In genomic region chrX:30888526-30889146, GRCh38 we compare ENCODE assay signal across 8 cellular contexts. TPM values are rescaled to one million over a fixed set of nuclear protein-coding genes. Genes with fewer than 3 reads are reported as not detected.
DNase-seq lines count a peak whose midpoint lies in the region; ATAC-seq and TF ChIP-seq lines count a peak whose summit lies in the region.

No MANE protein-coding gene starts in this region.

- H3K27me3 ChIP-seq in mesendoderm (ENCODE audit: insufficient read depth, low read length, poor library complexity) = no peaks in the 10 kb centered on the region
- H3K27me3 ChIP-seq in stomach smooth muscle (ENCODE audit: control insufficient read depth in 1 of 2, insufficient read depth in 2 of 2, low read length in 2 of 2) = no peaks in the 10 kb centered on the region

- H3K27me3 Mint-ChIP-seq in T-helper 1 cell treated with Interleukin-12 subunit alpha and Interleukin-12 subunit beta and Interleukin-4 antibody, amounts not matched to agents 30 μg/mL and 1 μg/mL, for 36 hours (ENCODE audit: low read depth) = no peaks in the 10 kb centered on the region
- H3K27me3 Mint-ChIP-seq in dendritic cell treated with granulocyte-macrophage colony-stimulating factor and Interleukin-4, amounts not matched to agents 40 ng/mL and 50 ng/mL, for 4 days = no peaks in the 10 kb centered on the region

- H3K27ac ChIP-seq in mesendoderm (ENCODE audit: low read depth, low read length) (peak overlapping the region; percentile 43), stomach smooth muscle (ENCODE audit: low read length) (no peak overlapping the region)

- H3K4me3 ChIP-seq in AG10803 (ENCODE audit: low read length) (peak overlapping the region; percentile 76), mesendoderm (ENCODE audit: low read length) (peak overlapping the region; percentile 61), stomach smooth muscle (ENCODE audit: low read length in 2 of 2) (peak overlapping the region; percentile 60 to 80)

- no peak overlapping the region for H4K5ac ChIP-seq in mesendoderm (ENCODE audit: low read length)

- no peak for DNase-seq in AG10803 (ENCODE audit: low read depth)
- DNase-seq in mesendoderm = no peak
- no peak for DNase-seq in mucosa of gallbladder (ENCODE audit: low spot score)

- H3K56ac ChIP-seq in mesendoderm (ENCODE audit: low read length) = peak overlapping the region; percentile 84

- H2BK15ac ChIP-seq in mesendoderm (replicated peaks; ENCODE audit: low read depth) = no peak overlapping the region

- peak overlapping the region; percentile 60 for H3K18ac ChIP-seq in mesendoderm (ENCODE audit: low read length)

- H3K4me1 ChIP-seq in mesendoderm (ENCODE audit: control insufficient read depth, low read depth, low read length) (no peaks in the 10 kb centered on the region), stomach smooth muscle (ENCODE audit: control insufficient read depth, insufficient read depth, low read length) (no peaks in the 10 kb centered on the region)

- H3K9ac ChIP-seq in mesendoderm (ENCODE audit: low read length) (peak overlapping the region; percentile 72), stomach smooth muscle (ENCODE audit: low read length in 2 of 2) (peak overlapping the region; percentile 71 to 78)

- no peak for TF ChIP-seq CTCF in AG10803 (conservative IDR thresholded peaks at IDR 0.05; ENCODE audit: low read length)

- H4K8ac ChIP-seq in mesendoderm (ENCODE audit: low read depth, low read length) = no peak overlapping the region

- WGBS in mesendoderm (ENCODE audit: extremely low coverage, insufficient coverage, low lambda C conversion rate) = no CpG with 5 or more reads among the region's 45 CpGs

- no peak overlapping the region for H3K4ac ChIP-seq in mesendoderm (ENCODE audit: low read depth, low read length)

- intact Hi-C loops in dendritic cell treated with granulocyte-macrophage colony-stimulating factor and Interleukin-4, amounts not matched to agents 40 ng/mL and 50 ng/mL, for 4 days (cut with micrococcal nuclease) = loop anchor here (1.0 kb wide), 1 partner anchor 24 kb away; no protein-coding TSS in a partner anchor

- H3K4me1 Mint-ChIP-seq in T-helper 1 cell treated with Interleukin-12 subunit alpha and Interleukin-12 subunit beta and Interleukin-4 antibody, amounts not matched to agents 30 μg/mL and 1 μg/mL, for 36 hours (ENCODE audit: low read depth) = peaks cover 18% of the 10 kb centered on the region
- H3K4me1 Mint-ChIP-seq in dendritic cell treated with granulocyte-macrophage colony-stimulating factor and Interleukin-4, amounts not matched to agents 40 ng/mL and 50 ng/mL, for 4 days (ENCODE audit: low read depth) = peaks cover 10% of the 10 kb centered on the region

- ATAC-seq in GM18907 (IDR thresholded peaks at IDR 0.05; ENCODE audit: unreplicated experiment) = peak; percentile 34
- ATAC-seq in HG03108 (IDR thresholded peaks at IDR 0.05; ENCODE audit: unreplicated experiment) = peak; percentile 23

- H3K4me2 ChIP-seq in mesendoderm (ENCODE audit: low read length) = peak overlapping the region; percentile 2

- no peak overlapping the region for H2BK120ac ChIP-seq in mesendoderm (ENCODE audit: low read depth, low read length)

- H3K36me3 ChIP-seq in mesendoderm (ENCODE audit: control insufficient read depth, insufficient read depth, low read length) (no peaks in the 10 kb centered on the region), stomach smooth muscle (ENCODE audit: control insufficient read depth in 2 of 2, insufficient read depth in 2 of 2, low read length in 2 of 2) (no peaks in the 10 kb centered on the region)

- H3K27ac Mint-ChIP-seq in T-helper 1 cell treated with Interleukin-12 subunit alpha and Interleukin-12 subunit beta and Interleukin-4 antibody, amounts not matched to agents 30 μg/mL and 1 μg/mL, for 36 hours = peak overlapping the region; percentile 72
- peak overlapping the region; percentile 90 for H3K27ac Mint-ChIP-seq in dendritic cell treated with granulocyte-macrophage colony-stimulating factor and Interleukin-4, amounts not matched to agents 40 ng/mL and 50 ng/mL, for 4 days

- no peaks in the 10 kb centered on the region for H3K9me3 ChIP-seq in stomach smooth muscle (ENCODE audit: control insufficient read depth in 2 of 2, low read length in 2 of 2)

- no peak overlapping the region for H3K23ac ChIP-seq in mesendoderm (ENCODE audit: low read length)

- H2BK5ac ChIP-seq in mesendoderm (ENCODE audit: low read length) = no peak overlapping the region

- H3K36me3 Mint-ChIP-seq in T-helper 1 cell treated with Interleukin-12 subunit alpha and Interleukin-12 subunit beta and Interleukin-4 antibody, amounts not matched to agents 30 μg/mL and 1 μg/mL, for 36 hours (ENCODE audit: low read depth) = peaks cover 6% of the 10 kb centered on the region
- peaks cover 17% of the 10 kb centered on the region for H3K36me3 Mint-ChIP-seq in dendritic cell treated with granulocyte-macrophage colony-stimulating factor and Interleukin-4, amounts not matched to agents 40 ng/mL and 50 ng/mL, for 4 days (ENCODE audit: low read depth)

- no peaks in the 10 kb centered on the region for H3K9me3 Mint-ChIP-seq in T-helper 1 cell treated with Interleukin-12 subunit alpha and Interleukin-12 subunit beta and Interleukin-4 antibody, amounts not matched to agents 30 μg/mL and 1 μg/mL, for 36 hours
- H3K9me3 Mint-ChIP-seq in dendritic cell treated with granulocyte-macrophage colony-stimulating factor and Interleukin-4, amounts not matched to agents 40 ng/mL and 50 ng/mL, for 4 days = no peaks in the 10 kb centered on the region

- H3K4me3 Mint-ChIP-seq in T-helper 1 cell treated with Interleukin-12 subunit alpha and Interleukin-12 subunit beta and Interleukin-4 antibody, amounts not matched to agents 30 μg/mL and 1 μg/mL, for 36 hours = peak overlapping the region; percentile 84
- H3K4me3 Mint-ChIP-seq in dendritic cell treated with granulocyte-macrophage colony-stimulating factor and Interleukin-4, amounts not matched to agents 40 ng/mL and 50 ng/mL, for 4 days = peak overlapping the region; percentile 82

- peaks cover 4% of the 10 kb centered on the region for H3K79me2 ChIP-seq in mesendoderm (ENCODE audit: control insufficient read depth, insufficient read depth, low read length)

- H3K79me1 ChIP-seq in mesendoderm (ENCODE audit: low read length) = no peaks in the 10 kb centered on the region

- H2AK5ac ChIP-seq in mesendoderm (ENCODE audit: low read length) = no peak overlapping the region

RNA-seq across cellular contexts. Expression of gene TAB3, which starts 0.4 kb away (rescaled TPM):
- polyA plus RNA-seq in mesendoderm (2013, experiment 1 of 2) = 12.2 TPM
- 12.5 TPM for polyA plus RNA-seq in mesendoderm (2013, experiment 2 of 2)
- 29.7 TPM for total RNA-seq in mucosa of gallbladder
